15 cellular contexts compared by ENCODE assay signal in the genomic region with DNA sequence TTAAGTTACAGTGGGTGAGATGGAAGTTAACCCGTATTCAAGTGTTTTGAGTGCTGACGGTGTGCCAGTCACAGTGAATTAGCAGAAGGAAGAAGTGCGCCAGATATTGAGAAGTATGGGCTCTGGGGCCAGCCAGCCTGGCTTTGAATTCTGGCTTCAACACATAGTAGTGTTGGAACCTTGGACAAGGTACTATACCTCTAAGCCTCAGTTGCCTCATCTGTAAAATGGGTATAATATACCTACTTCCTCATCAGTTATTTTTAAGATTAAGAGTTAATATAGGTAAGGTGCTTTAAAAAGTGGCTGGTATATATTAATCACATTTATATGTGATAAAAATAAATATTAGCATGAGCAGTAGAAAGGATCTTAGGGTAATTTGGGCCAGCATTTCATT. TPM values are rescaled to one million over a fixed set of nuclear protein-coding genes. Genes with fewer than 3 reads are reported as not detected.
DNase-seq lines count a peak whose midpoint lies in the region; ATAC-seq and TF ChIP-seq lines count a peak whose summit lies in the region.
"Had no signal": no experiment of that assay in that cellular context is flagged by ENCODE, and none has a peak within 500 bp of the region (broad histone marks: within the 10 kb centered on the region; RNA-seq: fewer than 3 reads in every experiment).

No MANE protein-coding gene starts in this region.

- H3K4me3 ChIP-seq in ascending aorta (peak overlapping the region in 1 of 2 donors; percentile 37), aorta (ENCODE audit: low read length in 2 of 2) (no peak overlapping the region)
- H3K4me3 ChIP-seq: A549, HAP-1, PC-9 had no signal

- H3K27ac ChIP-seq in ascending aorta (peak overlapping the region; percentile 74 to 81), aorta (ENCODE audit: low read depth in 1 of 2, low read length in 2 of 2) (peak overlapping the region; percentile 51 to 52)
- H3K27ac ChIP-seq: A549, C4-2B, HL-60, PC-9 had no signal

- ATAC-seq in Right ventricle myocardium superior (ENCODE audit: poor library complexity) (peak; percentile 13), aorta (ENCODE audit: low FRiP score) (no peak)
- ATAC-seq: A549 had no signal

- no peak for DNase-seq in Right ventricle myocardium superior
- no peak for DNase-seq in cardiac septum (ENCODE audit: low spot score)
- DNase-seq in ascending aorta (ENCODE audit: low spot score in 2 of 2) = no peak
- peak; percentile 16 for DNase-seq in mesenteric fat pad (ENCODE audit: low spot score)
- DNase-seq in aorta = no peak
- DNase-seq in mesothelial cell of epicardium (ENCODE audit: low spot score in 2 of 2, unreplicated experiment in 2 of 2) = no peak
- DNase-seq in posterior vena cava (ENCODE audit: low spot score) = no peak
- DNase-seq: NCI-H1436, NCI-H2029, NCI-H524, PC-9 had no signal

- H3K9me3 ChIP-seq in ascending aorta (no peaks in the 10 kb centered on the region), aorta (ENCODE audit: control insufficient read depth, low read length) (no peaks in the 10 kb centered on the region)
- H3K9me3 ChIP-seq: A549, HAP-1 had no signal

- peaks cover 6% of the 10 kb centered on the region for H3K36me3 Mint-ChIP-seq in mesothelial cell of epicardium

- H3K36me3 ChIP-seq in ascending aorta (no peaks in the 10 kb centered on the region), aorta (ENCODE audit: control insufficient read depth in 1 of 2, insufficient read depth in 2 of 2, low read length in 1 of 2) (no peaks in the 10 kb centered on the region)
- H3K36me3 ChIP-seq: HAP-1 had no signal

- H3K27me3 Mint-ChIP-seq in mesothelial cell of epicardium (ENCODE audit: low read depth) = no peaks in the 10 kb centered on the region

- TF ChIP-seq CTCF in ascending aorta (IDR thresholded peaks at IDR 0.05) (no peak), mesothelial cell of epicardium (IDR thresholded peaks at IDR 0.05; ENCODE audit: unreplicated experiment) (no peak)

- H3K4me3 Mint-ChIP-seq in mesothelial cell of epicardium = no peak overlapping the region

- peaks cover 2% of the 10 kb centered on the region for H3K4me1 Mint-ChIP-seq in mesothelial cell of epicardium

- intact Hi-C loops in Right ventricle myocardium superior (cut with DNase I) = no loop called here
- intact Hi-C loops in cardiac septum (cut with DNase I) = no loop called here
- intact Hi-C loops in ascending aorta (cut with DNase I) = no loop called here
- intact Hi-C loops in aorta (cut with DNase I) = no loop called here
- intact Hi-C loops in posterior vena cava (cut with DNase I) = no loop called here

- no peak overlapping the region for H3K27ac Mint-ChIP-seq in mesothelial cell of epicardium

- peaks cover 7 to 21% of the 10 kb centered on the region in 2 donors for H3K4me1 ChIP-seq in ascending aorta
- H3K4me1 ChIP-seq in aorta (ENCODE audit: control insufficient read depth in 1 of 2, insufficient read depth in 2 of 2, low read length in 2 of 2) = peaks cover 0 to 2% of the 10 kb centered on the region in 2 donors
- H3K4me1 ChIP-seq: A549, HAP-1 had no signal

- WGBS in aorta, 2 donors = 5 to 29% methylated on average over 3 of the region's 3 CpGs

- H3K27me3 ChIP-seq in ascending aorta = no peaks in the 10 kb centered on the region
- no peaks in the 10 kb centered on the region for H3K27me3 ChIP-seq in aorta (ENCODE audit: control insufficient read depth in 1 of 2, insufficient read depth in 2 of 2, low read length in 1 of 2)

- no peaks in the 10 kb centered on the region for H3K9me3 Mint-ChIP-seq in mesothelial cell of epicardium

RNA-seq across cellular contexts. Expression of gene ZNF76, which starts 16.3 kb away (rescaled TPM):
- total RNA-seq in Right ventricle myocardium superior = 35.3 TPM
- total RNA-seq in cardiac septum = 39.9 TPM
- 55.7 TPM for total RNA-seq in ascending aorta
- 24.5 TPM for total RNA-seq in mesenteric fat pad
- 10 to 100 TPM; 26.6 to 46.4 TPM for total RNA-seq in aorta
- polyA plus RNA-seq in aorta = 10 to 100 TPM; 10.6 to 51.8 TPM
- 56.6 to 58.3 TPM (median 56.9 TPM) in 3 replicates for total RNA-seq in mesothelial cell of epicardium
- 10 to 100 TPM; 23.1 to 29.6 TPM for total RNA-seq in posterior vena cava

RNA-seq across cellular contexts. Expression of gene DEF6, which starts 21.8 kb away (rescaled TPM):
- total RNA-seq in Right ventricle myocardium superior = 0.97 TPM
- total RNA-seq in cardiac septum = 1.7 TPM
- 20.1 TPM for total RNA-seq in ascending aorta
- total RNA-seq in mesenteric fat pad = 7.8 TPM
- total RNA-seq in aorta = 10 to 100 TPM in 1 of 2 donors, 1 to 10 TPM in 1; 9.9 to 13.0 TPM
- 1 to 10 TPM; 1.5 to 2.8 TPM for polyA plus RNA-seq in aorta
- total RNA-seq in mesothelial cell of epicardium = 9.3 to 11.3 TPM (median 9.7 TPM) in 3 replicates
- 1 to 10 TPM; 5.5 to 6.0 TPM for total RNA-seq in posterior vena cava
